16 cellular contexts compared by ENCODE assay signal in the genomic region with DNA sequence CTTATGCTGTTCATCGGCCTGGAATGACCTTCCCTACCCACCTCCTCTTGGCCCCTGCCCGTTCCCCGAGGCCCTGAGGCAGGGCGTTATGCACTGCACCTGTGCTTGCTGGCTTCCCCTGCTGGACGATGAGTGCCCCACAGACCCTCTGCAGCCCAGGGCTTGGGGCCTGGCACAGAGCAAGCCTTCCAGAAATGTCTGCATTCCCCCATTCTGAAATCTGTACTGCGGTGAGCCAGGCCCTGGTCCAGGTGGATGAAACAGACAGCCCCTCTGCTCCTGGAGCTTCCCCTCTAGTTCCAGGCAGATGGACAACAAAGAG. TPM values are rescaled to one million over a fixed set of nuclear protein-coding genes. Genes with fewer than 3 reads are reported as not detected.
DNase-seq lines count a peak whose midpoint lies in the region; ATAC-seq, FAIRE-seq and TF ChIP-seq lines count a peak whose summit lies in the region.
"Had no signal": no experiment of that assay in that cellular context is flagged by ENCODE, and none has a peak within 500 bp of the region (broad histone marks: within the 10 kb centered on the region; RNA-seq: fewer than 3 reads in every experiment).

No MANE protein-coding gene starts in this region.

- H3K27me3 Mint-ChIP-seq in type B pancreatic cell, result peaks cover 15% of the 10 kb centered on the region

- H3K9me3 ChIP-seq in HepG2 (ENCODE audit: low read length) (no peaks in the 10 kb centered on the region), right lobe of liver (no peaks in the 10 kb centered on the region)
- H3K9me3 ChIP-seq: MG63 had no signal

- CTCF ChIA-PET in HepG2 (lab: Yijun Ruan, JAX; ENCODE audit: low intra/inter-chr PET ratio, low total read pairs), result no interaction called here
- CTCF ChIA-PET in RWPE1 (lab: Yijun Ruan, JAX), result interaction anchor here (0.6 to 2.0 kb wide), 4 partner anchors 21 to 185 kb away, joined by 3 to 5 read pairs (median 4); no protein-coding TSS in a partner anchor

- no peak overlapping the region for H2AFZ ChIP-seq in HepG2 (ENCODE audit: low read length)

- peaks cover 9 to 67% of the 10 kb centered on the region in 2 experiments; a peak in 4 of 5 replicates for H3K27me3 ChIP-seq in HepG2 (ENCODE audit: control insufficient read depth in 1 of 2, insufficient read depth in 2 of 2, low read length in 2 of 2)
- no peaks in the 10 kb centered on the region for H3K27me3 ChIP-seq in right lobe of liver

- H4K20me1 ChIP-seq in HepG2 (ENCODE audit: insufficient read depth, low read length), result no peaks in the 10 kb centered on the region

- no peak overlapping the region for H3K9ac ChIP-seq in HepG2 (ENCODE audit: insufficient read depth, low read depth, low read length)

- no TSS peak for BruUV-seq in HepG2 (replicated peaks; lab: Mats Ljungman, UMichigan)

- H3K9me3 Mint-ChIP-seq in type B pancreatic cell, result no peaks in the 10 kb centered on the region
- H3K9me3 Mint-ChIP-seq: CD4-positive, alpha-beta T cell had no signal

- peaks cover 12% of the 10 kb centered on the region for H3K4me1 Mint-ChIP-seq in type B pancreatic cell (ENCODE audit: unreplicated experiment)

- no peak overlapping the region for H3K4me3 ChIP-seq in HepG2 (replicated peaks in 1 of 3; ENCODE audit: insufficient read depth in 1 of 3, low read depth in 2 of 3, low read length in 3 of 3)
- no peak overlapping the region for H3K4me3 ChIP-seq in right lobe of liver
- peak overlapping the region; percentile 8 for H3K4me3 ChIP-seq in epithelial cell of proximal tubule (ENCODE audit: low read depth, low read length)
- H3K4me3 ChIP-seq: MG63 had no signal

- peak overlapping the region; percentile 62 for H3K4me3 Mint-ChIP-seq in type B pancreatic cell
- H3K4me3 Mint-ChIP-seq: CD4-positive, alpha-beta T cell had no signal

- peak; percentile 11; the same call in 1 of the 2 replicates for TF ChIP-seq CTCF in HepG2 (CRISPR knock-in tag; IDR thresholded peaks at IDR 0.05)
- no peak for TF ChIP-seq CTCF in right lobe of liver (IDR thresholded peaks at IDR 0.05)
- TF ChIP-seq CTCF in RWPE1 (conservative IDR thresholded peaks at IDR 0.05; ENCODE audit: low read depth), result no peak
- TF ChIP-seq CTCF in epithelial cell of proximal tubule (conservative IDR thresholded peaks at IDR 0.05; ENCODE audit: low read depth, low read length), result peak; percentile 24
- TF ChIP-seq CTCF in type B pancreatic cell (conservative IDR thresholded peaks at IDR 0.05), result no peak

- DNase-seq in HepG2 (ENCODE audit: low spot score) (no peak), right lobe of liver (no peak), RWPE1 (ENCODE audit: low spot score) (no peak), epithelial cell of proximal tubule (ENCODE audit: low read depth) (no peak), type B pancreatic cell (ENCODE audit: extremely low spot score, unreplicated experiment) (no peak), SKM-1 treated with dmso at 0.1 percent for 144 hours (lab: John Stamatoyannopoulos, UW; ENCODE audit: unreplicated experiment) (no peak)
- no peak for DNase-seq in activated T-cell treated with anti-CD3 and anti-CD28 coated beads, Interleukin-2, amount 50 U/mL, for 48 hours
- DNase-seq: CD4-positive, alpha-beta T cell; GOT3; NCI-H1092; NCI-H2107; NK-92 treated with Interleukin-12 subunit alpha and Interleukin-12 subunit beta, amount 100 ng/mL, for 24 hours had no signal

- 0% methylated on average over 3 of the region's 6 CpGs for WGBS in HepG2 (ENCODE audit: low lambda C conversion rate)
- 53% methylated on average over 5 of the region's 6 CpGs for WGBS in right lobe of liver (ENCODE audit: insufficient coverage, low coverage, low lambda C conversion rate, missing lambda C conversion rate)

- H3K27ac ChIP-seq in HepG2 (ENCODE audit: extremely low read length, insufficient read depth, low read length), result no peak overlapping the region
- H3K27ac ChIP-seq in right lobe of liver, result no peak overlapping the region
- peak overlapping the region; percentile 54 for H3K27ac ChIP-seq in RWPE1

- ATAC-seq in HepG2 (peak; percentile 62), right lobe of liver (no peak), HG03520 (IDR thresholded peaks at IDR 0.05; ENCODE audit: unreplicated experiment) (no peak)

- TF ChIP-seq EP300 in HepG2 (IDR thresholded peaks at IDR 0.05; ENCODE audit: low read depth in 2 of 2, low read length in 2 of 2), result no peak
- no peak for TF ChIP-seq EP300 in HepG2 (CRISPR knock-in tag; IDR thresholded peaks at IDR 0.05; ENCODE audit: borderline replicate concordance)

- H3K4me2 ChIP-seq in HepG2 (ENCODE audit: low read depth, low read length), result no peak overlapping the region

- intact Hi-C loops in HepG2 (cut with micrococcal nuclease; ENCODE audit: unreplicated experiment), result no loop called here
- intact Hi-C loops in right lobe of liver (cut with DNase I), result no loop called here

- POLR2A ChIA-PET in HepG2 (lab: Yijun Ruan, JAX) (no interaction called here), RWPE1 (lab: Yijun Ruan, JAX; ENCODE audit: low non-redundant PET) (no interaction called here)

- H3K36me3 Mint-ChIP-seq in type B pancreatic cell, result no peaks in the 10 kb centered on the region

- in situ Hi-C loops in HepG2 (cut with HindIII; ENCODE audit: extremely low pct_ligation_motif_present, low pct_unique_long_range_greater_than_20kb), result no loop called here

- H3K36me3 ChIP-seq in HepG2 (replicated peaks in 1 of 2; ENCODE audit: control insufficient read depth in 1 of 2, insufficient read depth in 2 of 2, low read length in 2 of 2) (no peaks in the 10 kb centered on the region), right lobe of liver (no peaks in the 10 kb centered on the region)
- H3K36me3 ChIP-seq: MG63 had no signal

- H3K4me1 ChIP-seq in HepG2 (ENCODE audit: insufficient read depth, low read length), result 0 out of 2 replicates have a peak, but pooled peaks cover 13% of the 10 kb centered on the region
- H3K4me1 ChIP-seq in right lobe of liver, result no peaks in the 10 kb centered on the region

- H3K27ac Mint-ChIP-seq in type B pancreatic cell, result no peak overlapping the region
- H3K27ac Mint-ChIP-seq: CD4-positive, alpha-beta T cell had no signal

- TF ChIP-seq POLR2A in HepG2 (IDR thresholded peaks at IDR 0.05; ENCODE audit: insufficient read depth in 1 of 2, low read depth in 2 of 2, low read length in 2 of 2) (no peak), right lobe of liver (IDR thresholded peaks at IDR 0.05) (no peak)

- H3K79me2 ChIP-seq in HepG2 (ENCODE audit: insufficient read depth, low read length), result no peaks in the 10 kb centered on the region

- no peak for FAIRE-seq in HepG2 (lab: Jason Lieb, UNC)
- FAIRE-seq: A204.1 had no signal

- no peak for TF ChIP-seq RAD21 in HepG2 (CRISPR knock-in tag; IDR thresholded peaks at IDR 0.05)

RNA-seq across cellular contexts. Expression of gene UNC5A, which starts 35.0 kb away (rescaled TPM):
- total RNA-seq in HepG2 (2016; rRNA removed; fragmentation: Illumina TruSeq; extraction: Trizol) (not detected in 2 replicates), right lobe of liver (not detected), epithelial cell of proximal tubule (0.07 and 1.2 TPM in 2 replicates), type B pancreatic cell (ENCODE audit: low replicate concordance) (1.4 and 1.7 TPM in 2 replicates)
- not detected in 2 replicates for total RNA-seq in HepG2 (2016; cell fraction: cytosol; rRNA removed; fragmentation: Illumina TruSeq; extraction: Trizol; ENCODE audit: low read depth)
- not detected in 2 replicates for total RNA-seq in HepG2 (2016; cell fraction: insoluble cytoplasmic fraction; rRNA removed; fragmentation: Illumina TruSeq; extraction: Trizol)
- not detected in 2 replicates for total RNA-seq in HepG2 (2016; cell fraction: membrane; rRNA removed; fragmentation: Illumina TruSeq; extraction: Trizol)
- total RNA-seq in HepG2 (2016; cell fraction: nucleus; rRNA removed; fragmentation: Illumina TruSeq; extraction: Trizol), result not detected in 2 replicates
- polyA plus RNA-seq in HepG2 (2011; rRNA removed), result 0.03 TPM in 1 of 2 replicates, not detected in the other
- polyA plus RNA-seq in HepG2 (2011; cell fraction: cytosol; rRNA removed), result 0.01 TPM in 1 of 2 replicates, not detected in the other
- polyA plus RNA-seq in HepG2 (2011; cell fraction: nucleus; rRNA removed), result 0.10 TPM in 1 of 2 replicates, not detected in the other
- not detected in 2 replicates for polyA plus RNA-seq in HepG2 (2012)
- polyA plus RNA-seq in HepG2 (2016; cell fraction: cytosol; fragmentation: Illumina TruSeq; extraction: Trizol; ENCODE audit: low read depth), result not detected in 2 replicates
- not detected in 2 replicates for polyA plus RNA-seq in HepG2 (2016; cell fraction: insoluble cytoplasmic fraction; fragmentation: Illumina TruSeq; extraction: Trizol; ENCODE audit: low read depth)
- 0.06 TPM in 1 of 2 replicates, not detected in the other for polyA plus RNA-seq in HepG2 (2016; cell fraction: membrane; fragmentation: Illumina TruSeq; extraction: Trizol; ENCODE audit: low read depth)
- not detected in 2 replicates for polyA plus RNA-seq in HepG2 (2016; cell fraction: nucleus; fragmentation: Illumina TruSeq; extraction: Trizol; ENCODE audit: insufficient read depth, low read depth)
- not detected in 2 replicates for polyA minus RNA-seq in HepG2 (2011; rRNA and poly(A)+ RNA removed; ENCODE audit: low replicate concordance)
- polyA minus RNA-seq in HepG2 (2011; cell fraction: cytosol; rRNA and poly(A)+ RNA removed), result not detected in 2 replicates
- not detected in 2 replicates for polyA minus RNA-seq in HepG2 (2011; cell fraction: nucleus; rRNA and poly(A)+ RNA removed)
- total RNA-seq: CD4-positive, alpha-beta T cell; OCI-LY7 had no signal

RNA-seq across cellular contexts. Expression of gene HK3, which starts 53.8 kb away (rescaled TPM):
- total RNA-seq in HepG2 (2016; rRNA removed; fragmentation: Illumina TruSeq; extraction: Trizol), result not detected in 2 replicates
- total RNA-seq in HepG2 (2016; cell fraction: cytosol; rRNA removed; fragmentation: Illumina TruSeq; extraction: Trizol; ENCODE audit: low read depth), result not detected in 2 replicates
- not detected in 2 replicates for total RNA-seq in HepG2 (2016; cell fraction: insoluble cytoplasmic fraction; rRNA removed; fragmentation: Illumina TruSeq; extraction: Trizol)
- not detected in 2 replicates for total RNA-seq in HepG2 (2016; cell fraction: membrane; rRNA removed; fragmentation: Illumina TruSeq; extraction: Trizol)
- not detected in 2 replicates for total RNA-seq in HepG2 (2016; cell fraction: nucleus; rRNA removed; fragmentation: Illumina TruSeq; extraction: Trizol)
- 0.13 TPM in 1 of 2 replicates, not detected in the other for polyA plus RNA-seq in HepG2 (2011; rRNA removed)
- polyA plus RNA-seq in HepG2 (2011; cell fraction: cytosol; rRNA removed), result not detected in 2 replicates
- polyA plus RNA-seq in HepG2 (2011; cell fraction: nucleus; rRNA removed), result 0.28 and 0.32 TPM in 2 replicates
- not detected in 2 replicates for polyA plus RNA-seq in HepG2 (2012)
- polyA plus RNA-seq in HepG2 (2016; cell fraction: cytosol; fragmentation: Illumina TruSeq; extraction: Trizol; ENCODE audit: low read depth), result not detected in 2 replicates
- polyA plus RNA-seq in HepG2 (2016; cell fraction: insoluble cytoplasmic fraction; fragmentation: Illumina TruSeq; extraction: Trizol; ENCODE audit: low read depth), result not detected in 2 replicates
- polyA plus RNA-seq in HepG2 (2016; cell fraction: membrane; fragmentation: Illumina TruSeq; extraction: Trizol; ENCODE audit: low read depth), result not detected in 2 replicates
- polyA plus RNA-seq in HepG2 (2016; cell fraction: nucleus; fragmentation: Illumina TruSeq; extraction: Trizol; ENCODE audit: insufficient read depth, low read depth), result not detected in 2 replicates
- polyA minus RNA-seq in HepG2 (2011; rRNA and poly(A)+ RNA removed; ENCODE audit: low replicate concordance), result not detected in 2 replicates
- polyA minus RNA-seq in HepG2 (2011; cell fraction: cytosol; rRNA and poly(A)+ RNA removed), result not detected in 2 replicates
- polyA minus RNA-seq in HepG2 (2011; cell fraction: nucleus; rRNA and poly(A)+ RNA removed), result not detected in 2 replicates
- 10 to 100 TPM in 2 of 6 experiments, 1 to 10 TPM in 4; 2.3 to 21.1 (median 9.1) TPM for total RNA-seq in right lobe of liver
- total RNA-seq in epithelial cell of proximal tubule, result 0.43 TPM in 1 of 2 replicates, not detected in the other
- total RNA-seq in type B pancreatic cell (ENCODE audit: low replicate concordance), result 0.77 TPM in 1 of 2 replicates, not detected in the other

Comparison
In these comparisons a context has a peak if more than half of its experiments do, and no peak if none do; other contexts are left out.
1. CTCF ChIP-seq: peak in HepG2 (single experiment) and epithelial cell of proximal tubule (single experiment); none in right lobe of liver (0 of 4), RWPE1 (single experiment) and type B pancreatic cell (single experiment).